ENCODE assay signal across 2 cellular contexts in genomic region chr11:65301491-65302329, GRCh38.
TF ChIP-seq lines count a peak whose summit lies in the region.

No MANE protein-coding gene starts in this region.

TF ChIP-seq in IMR-90, 13 proteins besides CTCF, POLR2A, EP300 and RAD21:
- TF ChIP-seq, protein P1, sequence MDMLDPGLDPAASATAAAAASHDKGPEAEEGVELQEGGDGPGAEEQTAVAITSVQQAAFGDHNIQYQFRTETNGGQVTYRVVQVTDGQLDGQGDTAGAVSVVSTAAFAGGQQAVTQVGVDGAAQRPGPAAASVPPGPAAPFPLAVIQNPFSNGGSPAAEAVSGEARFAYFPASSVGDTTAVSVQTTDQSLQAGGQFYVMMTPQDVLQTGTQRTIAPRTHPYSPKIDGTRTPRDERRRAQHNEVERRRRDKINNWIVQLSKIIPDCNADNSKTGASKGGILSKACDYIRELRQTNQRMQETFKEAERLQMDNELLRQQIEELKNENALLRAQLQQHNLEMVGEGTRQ (IDR thresholded peaks at IDR 0.05; ENCODE audit: low read depth, low read length), result no peak
- TF ChIP-seq RCOR1 (IDR thresholded peaks at IDR 0.05; ENCODE audit: insufficient replicate concordance, low read length) (no peak), ELK1 (IDR thresholded peaks at IDR 0.05; ENCODE audit: borderline replicate concordance, low read depth, low read length) (no peak), MXI1 (IDR thresholded peaks at IDR 0.05; ENCODE audit: borderline replicate concordance, low read depth, low read length) (no peak), MAFK (IDR thresholded peaks at IDR 0.05; ENCODE audit: low read depth, low read length) (peak; percentile 96), MAZ (IDR thresholded peaks at IDR 0.05; ENCODE audit: borderline replicate concordance, low read depth, low read length) (peak; percentile 39; the same call in 1 of the 2 replicates)
TF ChIP-seq in IMR-90: peak in this region for 2.

TF ChIP-seq in HepG2, 621 proteins besides CTCF, POLR2A, EP300 and RAD21 (continues in another document):
- no peak for TF ChIP-seq SOX13 (IDR thresholded peaks at IDR 0.05)
- peak in 1 of 2 experiments; percentile 35; a peak in 1 of 4 replicates for TF ChIP-seq SOX13 (CRISPR knock-in tag; conservative IDR thresholded peaks at IDR 0.05 in 1 of 2, IDR thresholded peaks at IDR 0.05 in 1 of 2)
- no peak for TF ChIP-seq ZNF768 (CRISPR knock-in tag; IDR thresholded peaks at IDR 0.05)
- no peak for TF ChIP-seq JUND (CRISPR knock-in tag; IDR thresholded peaks at IDR 0.05)
- TF ChIP-seq ZNF552 (CRISPR knock-in tag; IDR thresholded peaks at IDR 0.05; ENCODE audit: borderline replicate concordance), result no peak
- no peak for TF ChIP-seq SNAPC2 (CRISPR knock-in tag; IDR thresholded peaks at IDR 0.05)
- TF ChIP-seq, protein P2, sequence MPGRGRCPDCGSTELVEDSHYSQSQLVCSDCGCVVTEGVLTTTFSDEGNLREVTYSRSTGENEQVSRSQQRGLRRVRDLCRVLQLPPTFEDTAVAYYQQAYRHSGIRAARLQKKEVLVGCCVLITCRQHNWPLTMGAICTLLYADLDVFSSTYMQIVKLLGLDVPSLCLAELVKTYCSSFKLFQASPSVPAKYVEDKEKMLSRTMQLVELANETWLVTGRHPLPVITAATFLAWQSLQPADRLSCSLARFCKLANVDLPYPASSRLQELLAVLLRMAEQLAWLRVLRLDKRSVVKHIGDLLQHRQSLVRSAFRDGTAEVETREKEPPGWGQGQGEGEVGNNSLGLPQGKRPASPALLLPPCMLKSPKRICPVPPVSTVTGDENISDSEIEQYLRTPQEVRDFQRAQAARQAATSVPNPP (CRISPR knock-in tag; IDR thresholded peaks at IDR 0.05), result no peak
- peak; percentile 72 for TF ChIP-seq ZBTB7B (CRISPR knock-in tag; IDR thresholded peaks at IDR 0.05)
- no peak for TF ChIP-seq POLR2AphosphoS5 (IDR thresholded peaks at IDR 0.05; ENCODE audit: low read depth, low read length)
- TF ChIP-seq ZNF460 (CRISPR knock-in tag; IDR thresholded peaks at IDR 0.05; ENCODE audit: borderline replicate concordance), result no peak
- TF ChIP-seq ZSCAN30 (CRISPR knock-in tag; IDR thresholded peaks at IDR 0.05), result no peak
- TF ChIP-seq, protein P3, sequence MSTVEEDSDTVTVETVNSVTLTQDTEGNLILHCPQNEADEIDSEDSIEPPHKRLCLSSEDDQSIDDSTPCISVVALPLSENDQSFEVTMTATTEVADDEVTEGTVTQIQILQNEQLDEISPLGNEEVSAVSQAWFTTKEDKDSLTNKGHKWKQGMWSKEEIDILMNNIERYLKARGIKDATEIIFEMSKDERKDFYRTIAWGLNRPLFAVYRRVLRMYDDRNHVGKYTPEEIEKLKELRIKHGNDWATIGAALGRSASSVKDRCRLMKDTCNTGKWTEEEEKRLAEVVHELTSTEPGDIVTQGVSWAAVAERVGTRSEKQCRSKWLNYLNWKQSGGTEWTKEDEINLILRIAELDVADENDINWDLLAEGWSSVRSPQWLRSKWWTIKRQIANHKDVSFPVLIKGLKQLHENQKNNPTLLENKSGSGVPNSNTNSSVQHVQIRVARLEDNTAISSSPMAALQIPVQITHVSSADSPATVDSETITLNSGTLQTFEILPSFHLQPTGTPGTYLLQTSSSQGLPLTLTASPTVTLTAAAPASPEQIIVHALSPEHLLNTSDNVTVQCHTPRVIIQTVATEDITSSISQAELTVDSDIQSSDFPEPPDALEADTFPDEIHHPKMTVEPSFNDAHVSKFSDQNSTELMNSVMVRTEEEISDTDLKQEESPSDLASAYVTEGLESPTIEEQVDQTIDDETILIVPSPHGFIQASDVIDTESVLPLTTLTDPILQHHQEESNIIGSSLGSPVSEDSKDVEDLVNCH (CRISPR knock-in tag; IDR thresholded peaks at IDR 0.05), result no peak
- TF ChIP-seq ZMYM4 (CRISPR knock-in tag; IDR thresholded peaks at IDR 0.05), result no peak
- no peak for TF ChIP-seq TBX3 (IDR thresholded peaks at IDR 0.05; ENCODE audit: borderline replicate concordance)
- TF ChIP-seq ZSCAN21 (CRISPR knock-in tag; IDR thresholded peaks at IDR 0.05; ENCODE audit: borderline replicate concordance), result no peak
- peak; percentile 19; the same call in 1 of the 2 replicates for TF ChIP-seq HNF4A (CRISPR knock-in tag; IDR thresholded peaks at IDR 0.05)
- TF ChIP-seq ZNF557 (CRISPR knock-in tag; IDR thresholded peaks at IDR 0.05), result no peak
- TF ChIP-seq KDM2A (CRISPR knock-in tag; IDR thresholded peaks at IDR 0.05; ENCODE audit: borderline replicate concordance, low read depth), result peak; percentile 51; the same call in 1 of the 2 replicates
- TF ChIP-seq ZNF432 (CRISPR knock-in tag; IDR thresholded peaks at IDR 0.05; ENCODE audit: borderline replicate concordance), result no peak
- no peak for TF ChIP-seq KMT2A (CRISPR knock-in tag; IDR thresholded peaks at IDR 0.05)
- TF ChIP-seq THYN1 (CRISPR knock-in tag; IDR thresholded peaks at IDR 0.05; ENCODE audit: borderline replicate concordance, low read depth), result no peak
- no peak for TF ChIP-seq MAZ (IDR thresholded peaks at IDR 0.05; ENCODE audit: borderline replicate concordance, low read depth, low read length)
- TF ChIP-seq MAZ (CRISPR knock-in tag; IDR thresholded peaks at IDR 0.05; ENCODE audit: low read depth), result 0 out of 2 replicates have a peak, but pooled peaks have one; percentile 58
- TF ChIP-seq, protein P4, sequence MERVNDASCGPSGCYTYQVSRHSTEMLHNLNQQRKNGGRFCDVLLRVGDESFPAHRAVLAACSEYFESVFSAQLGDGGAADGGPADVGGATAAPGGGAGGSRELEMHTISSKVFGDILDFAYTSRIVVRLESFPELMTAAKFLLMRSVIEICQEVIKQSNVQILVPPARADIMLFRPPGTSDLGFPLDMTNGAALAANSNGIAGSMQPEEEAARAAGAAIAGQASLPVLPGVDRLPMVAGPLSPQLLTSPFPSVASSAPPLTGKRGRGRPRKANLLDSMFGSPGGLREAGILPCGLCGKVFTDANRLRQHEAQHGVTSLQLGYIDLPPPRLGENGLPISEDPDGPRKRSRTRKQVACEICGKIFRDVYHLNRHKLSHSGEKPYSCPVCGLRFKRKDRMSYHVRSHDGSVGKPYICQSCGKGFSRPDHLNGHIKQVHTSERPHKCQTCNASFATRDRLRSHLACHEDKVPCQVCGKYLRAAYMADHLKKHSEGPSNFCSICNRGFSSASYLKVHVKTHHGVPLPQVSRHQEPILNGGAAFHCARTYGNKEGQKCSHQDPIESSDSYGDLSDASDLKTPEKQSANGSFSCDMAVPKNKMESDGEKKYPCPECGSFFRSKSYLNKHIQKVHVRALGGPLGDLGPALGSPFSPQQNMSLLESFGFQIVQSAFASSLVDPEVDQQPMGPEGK (CRISPR knock-in tag; IDR thresholded peaks at IDR 0.05), result peak; percentile 62; the same call in 1 of the 2 replicates
- TF ChIP-seq, protein P5, sequence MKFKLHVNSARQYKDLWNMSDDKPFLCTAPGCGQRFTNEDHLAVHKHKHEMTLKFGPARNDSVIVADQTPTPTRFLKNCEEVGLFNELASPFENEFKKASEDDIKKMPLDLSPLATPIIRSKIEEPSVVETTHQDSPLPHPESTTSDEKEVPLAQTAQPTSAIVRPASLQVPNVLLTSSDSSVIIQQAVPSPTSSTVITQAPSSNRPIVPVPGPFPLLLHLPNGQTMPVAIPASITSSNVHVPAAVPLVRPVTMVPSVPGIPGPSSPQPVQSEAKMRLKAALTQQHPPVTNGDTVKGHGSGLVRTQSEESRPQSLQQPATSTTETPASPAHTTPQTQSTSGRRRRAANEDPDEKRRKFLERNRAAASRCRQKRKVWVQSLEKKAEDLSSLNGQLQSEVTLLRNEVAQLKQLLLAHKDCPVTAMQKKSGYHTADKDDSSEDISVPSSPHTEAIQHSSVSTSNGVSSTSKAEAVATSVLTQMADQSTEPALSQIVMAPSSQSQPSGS (CRISPR knock-in tag; IDR thresholded peaks at IDR 0.05), result no peak
- no peak for TF ChIP-seq KLF16 (CRISPR knock-in tag; IDR thresholded peaks at IDR 0.05)
- TF ChIP-seq, protein P6, sequence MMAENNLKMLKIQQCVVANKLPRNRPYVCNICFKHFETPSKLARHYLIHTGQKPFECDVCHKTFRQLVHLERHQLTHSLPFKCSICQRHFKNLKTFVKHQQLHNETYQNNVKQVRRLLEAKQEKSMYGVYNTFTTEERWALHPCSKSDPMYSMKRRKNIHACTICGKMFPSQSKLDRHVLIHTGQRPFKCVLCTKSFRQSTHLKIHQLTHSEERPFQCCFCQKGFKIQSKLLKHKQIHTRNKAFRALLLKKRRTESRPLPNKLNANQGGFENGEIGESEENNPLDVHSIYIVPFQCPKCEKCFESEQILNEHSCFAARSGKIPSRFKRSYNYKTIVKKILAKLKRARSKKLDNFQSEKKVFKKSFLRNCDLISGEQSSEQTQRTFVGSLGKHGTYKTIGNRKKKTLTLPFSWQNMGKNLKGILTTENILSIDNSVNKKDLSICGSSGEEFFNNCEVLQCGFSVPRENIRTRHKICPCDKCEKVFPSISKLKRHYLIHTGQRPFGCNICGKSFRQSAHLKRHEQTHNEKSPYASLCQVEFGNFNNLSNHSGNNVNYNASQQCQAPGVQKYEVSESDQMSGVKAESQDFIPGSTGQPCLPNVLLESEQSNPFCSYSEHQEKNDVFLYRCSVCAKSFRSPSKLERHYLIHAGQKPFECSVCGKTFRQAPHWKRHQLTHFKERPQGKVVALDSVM (CRISPR knock-in tag; IDR thresholded peaks at IDR 0.05), result no peak
- no peak for TF ChIP-seq HOXA7 (CRISPR knock-in tag; IDR thresholded peaks at IDR 0.05)
- TF ChIP-seq ZBTB26 (CRISPR knock-in tag; IDR thresholded peaks at IDR 0.05; ENCODE audit: borderline replicate concordance), result no peak
- TF ChIP-seq ZNF530 (CRISPR knock-in tag; IDR thresholded peaks at IDR 0.05; ENCODE audit: low read depth), result no peak
- TF ChIP-seq ZNF17 (CRISPR knock-in tag; IDR thresholded peaks at IDR 0.05), result no peak
- TF ChIP-seq FOXO1 (CRISPR knock-in tag; IDR thresholded peaks at IDR 0.05), result 0 out of 2 replicates have a peak, but pooled peaks have one; percentile 19
- no peak for TF ChIP-seq PCBP1 (IDR thresholded peaks at IDR 0.05; ENCODE audit: borderline replicate concordance, low read depth, low read length)
- no peak for TF ChIP-seq RFX3 (CRISPR knock-in tag; IDR thresholded peaks at IDR 0.05)
- TF ChIP-seq ZNF569 (CRISPR knock-in tag; IDR thresholded peaks at IDR 0.05; ENCODE audit: borderline replicate concordance), result no peak
- no peak for TF ChIP-seq JUNB (CRISPR knock-in tag; IDR thresholded peaks at IDR 0.05; ENCODE audit: borderline replicate concordance)
- no peak for TF ChIP-seq ZNF577 (CRISPR knock-in tag; IDR thresholded peaks at IDR 0.05; ENCODE audit: borderline replicate concordance, low read depth)
- TF ChIP-seq MEIS1 (CRISPR knock-in tag; IDR thresholded peaks at IDR 0.05; ENCODE audit: borderline replicate concordance), result peak; percentile 84; the same call in 1 of the 2 replicates
- no peak for TF ChIP-seq RFX5 (IDR thresholded peaks at IDR 0.05; ENCODE audit: low read depth, low read length)
- no peak for TF ChIP-seq ZNF597 (CRISPR knock-in tag; IDR thresholded peaks at IDR 0.05)
- TF ChIP-seq, protein P7, sequence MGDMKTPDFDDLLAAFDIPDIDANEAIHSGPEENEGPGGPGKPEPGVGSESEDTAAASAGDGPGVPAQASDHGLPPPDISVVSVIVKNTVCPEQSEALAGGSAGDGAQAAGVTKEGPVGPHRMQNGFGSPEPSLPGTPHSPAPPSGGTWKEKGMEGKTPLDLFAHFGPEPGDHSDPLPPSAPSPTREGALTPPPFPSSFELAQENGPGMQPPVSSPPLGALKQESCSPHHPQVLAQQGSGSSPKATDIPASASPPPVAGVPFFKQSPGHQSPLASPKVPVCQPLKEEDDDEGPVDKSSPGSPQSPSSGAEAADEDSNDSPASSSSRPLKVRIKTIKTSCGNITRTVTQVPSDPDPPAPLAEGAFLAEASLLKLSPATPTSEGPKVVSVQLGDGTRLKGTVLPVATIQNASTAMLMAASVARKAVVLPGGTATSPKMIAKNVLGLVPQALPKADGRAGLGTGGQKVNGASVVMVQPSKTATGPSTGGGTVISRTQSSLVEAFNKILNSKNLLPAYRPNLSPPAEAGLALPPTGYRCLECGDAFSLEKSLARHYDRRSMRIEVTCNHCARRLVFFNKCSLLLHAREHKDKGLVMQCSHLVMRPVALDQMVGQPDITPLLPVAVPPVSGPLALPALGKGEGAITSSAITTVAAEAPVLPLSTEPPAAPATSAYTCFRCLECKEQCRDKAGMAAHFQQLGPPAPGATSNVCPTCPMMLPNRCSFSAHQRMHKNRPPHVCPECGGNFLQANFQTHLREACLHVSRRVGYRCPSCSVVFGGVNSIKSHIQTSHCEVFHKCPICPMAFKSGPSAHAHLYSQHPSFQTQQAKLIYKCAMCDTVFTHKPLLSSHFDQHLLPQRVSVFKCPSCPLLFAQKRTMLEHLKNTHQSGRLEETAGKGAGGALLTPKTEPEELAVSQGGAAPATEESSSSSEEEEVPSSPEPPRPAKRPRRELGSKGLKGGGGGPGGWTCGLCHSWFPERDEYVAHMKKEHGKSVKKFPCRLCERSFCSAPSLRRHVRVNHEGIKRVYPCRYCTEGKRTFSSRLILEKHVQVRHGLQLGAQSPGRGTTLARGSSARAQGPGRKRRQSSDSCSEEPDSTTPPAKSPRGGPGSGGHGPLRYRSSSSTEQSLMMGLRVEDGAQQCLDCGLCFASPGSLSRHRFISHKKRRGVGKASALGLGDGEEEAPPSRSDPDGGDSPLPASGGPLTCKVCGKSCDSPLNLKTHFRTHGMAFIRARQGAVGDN (CRISPR knock-in tag; IDR thresholded peaks at IDR 0.05), result peak; percentile 80
- no peak for TF ChIP-seq DNMT1 (CRISPR knock-in tag; IDR thresholded peaks at IDR 0.05)
- no peak for TF ChIP-seq SMARCE1 (IDR thresholded peaks at IDR 0.05; ENCODE audit: borderline replicate concordance)
- no peak for TF ChIP-seq RAD51 (IDR thresholded peaks at IDR 0.05; ENCODE audit: borderline replicate concordance)
- no peak for TF ChIP-seq ZNF24 (IDR thresholded peaks at IDR 0.05)
- no peak for TF ChIP-seq SMYD3 (CRISPR knock-in tag; IDR thresholded peaks at IDR 0.05)
